ENCODE assay signal across 24 cellular contexts in genomic region chr6:81093046-81093445, GRCh38.
"Had no signal": no experiment of that assay in that cellular context is flagged by ENCODE, and none has a peak within 500 bp of the region (broad histone marks: within the 10 kb centered on the region; RNA-seq: fewer than 3 reads in every experiment).

No MANE protein-coding gene starts in this region.

- H3K9me3 ChIP-seq: gastroesophageal sphincter, psoas muscle, right lobe of liver, stomach, thoracic aorta, transverse colon had no signal

- H3K4me3 ChIP-seq: coronary artery, gastroesophageal sphincter, hepatocyte, lung, psoas muscle, right lobe of liver, spleen, stomach, thoracic aorta, transverse colon had no signal

- H3K27me3 ChIP-seq: gastroesophageal sphincter, hepatocyte, right lobe of liver, spleen, stomach, transverse colon had no signal

- H3K27ac ChIP-seq: coronary artery, gastroesophageal sphincter, hepatocyte, psoas muscle, right lobe of liver, spleen, stomach, thoracic aorta, transverse colon had no signal

- H3K36me3 ChIP-seq: gastroesophageal sphincter, right lobe of liver, spleen, stomach, thoracic aorta, transverse colon had no signal

- H3K4me1 ChIP-seq: gastroesophageal sphincter, psoas muscle, right lobe of liver, spleen, stomach, transverse colon had no signal

- ATAC-seq: esophagus mucosa, gastroesophageal sphincter, left cardiac atrium, left ventricle myocardium superior, psoas muscle, right lobe of liver had no signal

- DNase-seq: effector CD4-positive, alpha-beta T cell; foreskin fibroblast; kidney; left cardiac atrium; left ventricle myocardium superior; mesenchymal stem cell; midbrain; nephron progenitor cell; psoas muscle; retina; right lobe of liver; spleen; stimulated activated CD4-positive, alpha-beta T cell treated with anti-CD3 and anti-CD28 coated beads, Interleukin-15, amount 100 ng/mL, for 24 hours; stimulated activated CD4-positive, alpha-beta T cell treated with anti-CD3 and anti-CD28 coated beads, Interleukin-1b, Interleukin-23, amount 100 ng/mL, for 48 hours; stimulated activated naive CD4-positive, alpha-beta T cell; stomach; substantia nigra; transverse colon had no signal
